8 cellular contexts compared by ENCODE assay signal in genomic region chr11:125923012-125923579, GRCh38. TPM values are rescaled to one million over a fixed set of nuclear protein-coding genes. Genes with fewer than 3 reads are reported as not detected.
DNase-seq lines count a peak whose midpoint lies in the region; ATAC-seq and TF ChIP-seq lines count a peak whose summit lies in the region.

No MANE protein-coding gene starts in this region.

- CTCF ChIA-PET in BJ (lab: Yijun Ruan, JAX), result interaction anchor here (0.6 to 4.0 kb wide), 18 partner anchors 9 to 1808 kb away, joined by 3 to 67 read pairs (median 4); partner anchors contain the start of genes SLC37A2 and VWA5A

- H3K4me1 ChIP-seq in left ventricle myocardium inferior, result no peaks in the 10 kb centered on the region

- peak; percentile 76 for ATAC-seq in GM19463 (IDR thresholded peaks at IDR 0.05; ENCODE audit: unreplicated experiment)
- no peak for ATAC-seq in HG03045 (IDR thresholded peaks at IDR 0.05; ENCODE audit: unreplicated experiment)

- DNase-seq in BJ (ENCODE audit: low read depth) (peak; percentile 9), MV-4-11 (lab: John Stamatoyannopoulos, UW) (peak; percentile 45), SK-N-DZ (ENCODE audit: low spot score) (peak; percentile 62), amniotic stem cell (lab: John Stamatoyannopoulos, UW) (peak; percentile 12), left ventricle myocardium inferior (peak; percentile 36), renal cortical epithelial cell (ENCODE audit: low read depth) (peak; percentile 67)

- H3K4me3 ChIP-seq in BJ (ENCODE audit: low read depth, low read length) (no peak overlapping the region), left ventricle myocardium inferior (no peak overlapping the region)

- H3K27me3 ChIP-seq in BJ (ENCODE audit: control insufficient read depth, insufficient read depth, low read length) (peaks cover 10% of the 10 kb centered on the region), left ventricle myocardium inferior (ENCODE audit: low read depth) (peaks cover 31% of the 10 kb centered on the region)

- no peaks in the 10 kb centered on the region for H3K36me3 ChIP-seq in BJ (ENCODE audit: control insufficient read depth, insufficient read depth, low read length)
- H3K36me3 ChIP-seq in left ventricle myocardium inferior, result no peaks in the 10 kb centered on the region

- intact Hi-C loops in left ventricle myocardium inferior (cut with micrococcal nuclease), result loop anchor here (5.0 kb wide), 1 partner anchor 274 kb away; no protein-coding TSS in a partner anchor

- H3K27ac ChIP-seq in left ventricle myocardium inferior (replicated peaks), result no peak overlapping the region

- no peaks in the 10 kb centered on the region for H3K9me3 ChIP-seq in left ventricle myocardium inferior (replicated peaks)

- POLR2A ChIA-PET in BJ (lab: Charles Lee), result interaction anchor here (0.6 kb wide), 1 partner anchor 140 kb away, joined by 3 read pairs; no protein-coding TSS in a partner anchor

- peak; percentile 89 for TF ChIP-seq CTCF in BJ (IDR thresholded peaks at IDR 0.05; ENCODE audit: insufficient read depth, low read depth, low read length)
- TF ChIP-seq CTCF in left ventricle myocardium inferior (IDR thresholded peaks at IDR 0.05; ENCODE audit: borderline replicate concordance), result peak; percentile 88

RNA-seq across cellular contexts. Expression of gene DDX25, which starts 18.8 kb away (rescaled TPM):
- 0.13 TPM in 1 of 2 replicates, not detected in the other for polyA plus RNA-seq in BJ (2011; rRNA removed)
- not detected in 2 replicates for polyA minus RNA-seq in BJ (2011; rRNA and poly(A)+ RNA removed)
- polyA plus RNA-seq in SK-N-DZ (2014; cell fraction: cytosol; rRNA removed), result 9.2 and 10.7 TPM in 2 replicates
- polyA plus RNA-seq in SK-N-DZ (2014; cell fraction: nucleus; rRNA removed), result 11.4 and 13.0 TPM in 2 replicates
- total RNA-seq in left ventricle myocardium inferior, result 0.14 TPM
- total RNA-seq in renal cortical epithelial cell, result 0.10 TPM in 1 of 2 replicates, not detected in the other

RNA-seq across cellular contexts. Expression of gene PUS3, which starts 20.1 kb away (rescaled TPM):
- polyA plus RNA-seq in BJ (2011; rRNA removed), result 4.1 and 8.1 TPM in 2 replicates
- polyA minus RNA-seq in BJ (2011; rRNA and poly(A)+ RNA removed), result 4.6 and 4.9 TPM in 2 replicates
- polyA plus RNA-seq in SK-N-DZ (2014; cell fraction: cytosol; rRNA removed), result 17.2 and 22.8 TPM in 2 replicates
- 11.5 and 18.2 TPM in 2 replicates for polyA plus RNA-seq in SK-N-DZ (2014; cell fraction: nucleus; rRNA removed)
- total RNA-seq in left ventricle myocardium inferior (7.7 TPM), renal cortical epithelial cell (15.8 and 23.4 TPM in 2 replicates)

RNA-seq across cellular contexts. Expression of gene VSIG10L2, which starts 22.7 kb away (rescaled TPM):
- polyA plus RNA-seq in BJ (2011; rRNA removed), result not detected in 2 replicates
- polyA minus RNA-seq in BJ (2011; rRNA and poly(A)+ RNA removed), result not detected in 2 replicates
- polyA plus RNA-seq in SK-N-DZ (2014; cell fraction: cytosol; rRNA removed), result not detected in 2 replicates
- not detected in 2 replicates for polyA plus RNA-seq in SK-N-DZ (2014; cell fraction: nucleus; rRNA removed)
- total RNA-seq in left ventricle myocardium inferior (0.08 TPM), renal cortical epithelial cell (not detected in 2 replicates)

RNA-seq across cellular contexts. Expression of gene HYLS1, which starts 35.6 kb away (rescaled TPM):
- polyA plus RNA-seq in BJ (2011; rRNA removed), result 4.3 and 8.4 TPM in 2 replicates
- polyA minus RNA-seq in BJ (2011; rRNA and poly(A)+ RNA removed), result 3.1 and 3.4 TPM in 2 replicates
- polyA plus RNA-seq in SK-N-DZ (2014; cell fraction: cytosol; rRNA removed), result not detected in 2 replicates
- polyA plus RNA-seq in SK-N-DZ (2014; cell fraction: nucleus; rRNA removed), result not detected in 2 replicates
- total RNA-seq in left ventricle myocardium inferior, result 4.5 TPM
- total RNA-seq in renal cortical epithelial cell, result 6.2 and 12.3 TPM in 2 replicates

Comparison
In these comparisons a context has a peak if more than half of its experiments do, and no peak if none do; other contexts are left out.
1. DNase-seq: peak in every context shown above with its lines; median percentile 67 in renal cortical epithelial cell; 62 in SK-N-DZ; 45 in MV-4-11; 36 in left ventricle myocardium inferior; 12 in amniotic stem cell; 9 in BJ.